18 cellular contexts compared by ENCODE assay signal in the genomic region with DNA sequence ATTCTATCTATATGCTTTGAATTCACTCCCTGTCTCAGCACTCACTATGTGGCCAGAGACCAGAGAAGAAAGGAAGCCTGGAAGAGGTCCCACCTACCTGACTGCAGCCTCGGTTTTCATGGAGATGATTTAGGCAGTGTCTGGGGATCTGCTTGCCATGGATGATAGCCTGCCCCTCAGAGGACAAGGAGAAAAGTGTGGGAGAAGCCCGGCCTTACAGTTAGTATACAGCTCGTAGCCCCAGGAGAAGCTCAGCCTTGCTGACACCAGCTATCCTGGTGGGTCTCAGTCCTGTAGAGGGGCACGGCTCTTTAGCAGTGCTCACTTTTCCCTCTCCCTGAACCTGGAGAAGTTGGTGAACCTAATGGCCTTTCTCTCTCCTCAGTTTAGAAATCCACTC. TPM values are rescaled to one million over a fixed set of nuclear protein-coding genes. Genes with fewer than 3 reads are reported as not detected.
DNase-seq lines count a peak whose midpoint lies in the region; ATAC-seq and TF ChIP-seq lines count a peak whose summit lies in the region.
"Had no signal": no experiment of that assay in that cellular context is flagged by ENCODE, and none has a peak within 500 bp of the region (broad histone marks: within the 10 kb centered on the region; RNA-seq: fewer than 3 reads in every experiment).

No MANE protein-coding gene starts in this region.

- H3K4me1 ChIP-seq in Panc1 (ENCODE audit: control insufficient read depth, insufficient read depth, low read length) (no peaks in the 10 kb centered on the region), endodermal cell (ENCODE audit: control insufficient read depth, insufficient read depth, low read length) (no peaks in the 10 kb centered on the region), mucosa of descending colon (ENCODE audit: low read depth) (no peaks in the 10 kb centered on the region)
- H3K4me1 ChIP-seq: BLaER1, HAP-1 had no signal

- no peak overlapping the region for H3K27ac ChIP-seq in Panc1 (ENCODE audit: low read length)
- H3K27ac ChIP-seq in endodermal cell (ENCODE audit: low read depth, low read length), result no peak overlapping the region
- H3K27ac ChIP-seq: BLaER1 had no signal

- no peaks in the 10 kb centered on the region for H3K9me3 ChIP-seq in Panc1 (ENCODE audit: control insufficient read depth, insufficient read depth, low read depth, low read length)
- H3K9me3 ChIP-seq in endodermal cell (ENCODE audit: control insufficient read depth, low read length), result no peaks in the 10 kb centered on the region
- H3K9me3 ChIP-seq in mucosa of descending colon, result no peaks in the 10 kb centered on the region
- H3K9me3 ChIP-seq: BLaER1, HAP-1 had no signal

- peaks cover 27% of the 10 kb centered on the region for H3K27me3 Mint-ChIP-seq in activated CD4-positive, alpha-beta T cell treated with anti-CD3 and anti-CD28 coated beads, Interleukin-2, amount 10 ng/mL, durations not matched to agents 24 days and 14 days
- no peaks in the 10 kb centered on the region for H3K27me3 Mint-ChIP-seq in endodermal cell (ENCODE audit: insufficient read depth)

- WGBS in endodermal cell (ENCODE audit: insufficient coverage in 1 of 2, insufficient read length in 1 of 2), 2 experiments, result 82 to 89% methylated on average over 3 to 4 of the region's 4 CpGs

- in situ Hi-C loops in Panc1 (cut with HindIII; ENCODE audit: low pct_unique_long_range_greater_than_20kb, low sequenced_read_pairs), result no loop called here

- POLR2A ChIA-PET in Panc1 (lab: Charles Lee), result no interaction called here

- H3K27me3 ChIP-seq in Panc1 (ENCODE audit: control insufficient read depth, insufficient read depth, low read length) (no peaks in the 10 kb centered on the region), endodermal cell (ENCODE audit: control insufficient read depth, insufficient read depth, low read length, poor library complexity, severe bottlenecking) (no peaks in the 10 kb centered on the region)
- H3K27me3 ChIP-seq: BLaER1 had no signal

- no peaks in the 10 kb centered on the region for H3K36me3 ChIP-seq in Panc1 (ENCODE audit: control insufficient read depth, insufficient read depth, low read length)
- no peaks in the 10 kb centered on the region for H3K36me3 ChIP-seq in endodermal cell (ENCODE audit: control insufficient read depth, insufficient read depth, low read length)
- H3K36me3 ChIP-seq in mucosa of descending colon (ENCODE audit: low read depth), result no peaks in the 10 kb centered on the region
- H3K36me3 ChIP-seq: BLaER1, HAP-1 had no signal

- ATAC-seq in Panc1 (0 out of 2 replicates have a peak, but pooled peaks have one; percentile 53), mucosa of descending colon (no peak)

- DNase-seq in activated CD4-positive, alpha-beta T cell treated with anti-CD3 and anti-CD28 coated beads, Interleukin-2, amount 10 ng/mL, durations not matched to agents 24 days and 14 days, result peak; percentile 23
- no peak for DNase-seq in activated CD4-positive, alpha-beta T cell treated with anti-CD3 and anti-CD28 coated beads for 4 hours
- no peak for DNase-seq in Panc1 (ENCODE audit: low read depth, low spot score)
- no peak for DNase-seq in endodermal cell
- DNase-seq in mucosa of descending colon, result no peak
- no peak for DNase-seq in NCI-H774 (lab: John Stamatoyannopoulos, UW)
- DNase-seq in COR-L47 (lab: John Stamatoyannopoulos, UW), result no peak
- DNase-seq: 8988T; Calu3; CD4-positive, alpha-beta memory T cell; DMS79 treated with DMSO at 0.1 percent for 48 hours; GF-D8; GOT3 had no signal

- H3K4me3 Mint-ChIP-seq in activated CD4-positive, alpha-beta T cell treated with anti-CD3 and anti-CD28 coated beads, Interleukin-2, amount 10 ng/mL, durations not matched to agents 24 days and 14 days, result no peak overlapping the region
- H3K4me3 Mint-ChIP-seq in endodermal cell, result no peak overlapping the region
- H3K4me3 Mint-ChIP-seq: CD4-positive, alpha-beta memory T cell had no signal

- intact Hi-C loops in activated CD4-positive, alpha-beta T cell treated with anti-CD3 and anti-CD28 coated beads, Interleukin-2, amount 10 ng/mL, durations not matched to agents 24 days and 14 days (cut with micrococcal nuclease), result no loop called here
- intact Hi-C loops in Panc1 (cut with micrococcal nuclease; ENCODE audit: unreplicated experiment), result no loop called here
- intact Hi-C loops in mucosa of descending colon (cut with DNase I, micrococcal nuclease), result no loop called here

- TF ChIP-seq CTCF in Panc1 (IDR thresholded peaks at IDR 0.05) (no peak), endodermal cell (conservative IDR thresholded peaks at IDR 0.05) (peak; percentile 35), mucosa of descending colon (IDR thresholded peaks at IDR 0.05) (no peak)

- no peaks in the 10 kb centered on the region for H3K36me3 Mint-ChIP-seq in activated CD4-positive, alpha-beta T cell treated with anti-CD3 and anti-CD28 coated beads, Interleukin-2, amount 10 ng/mL, durations not matched to agents 24 days and 14 days (ENCODE audit: low read depth)
- H3K36me3 Mint-ChIP-seq in endodermal cell (ENCODE audit: low read depth), result no peaks in the 10 kb centered on the region
- H3K36me3 Mint-ChIP-seq: CD14-positive monocyte; CD4-positive, alpha-beta memory T cell had no signal

- no peaks in the 10 kb centered on the region for H3K4me1 Mint-ChIP-seq in activated CD4-positive, alpha-beta T cell treated with anti-CD3 and anti-CD28 coated beads, Interleukin-2, amount 10 ng/mL, durations not matched to agents 24 days and 14 days
- peaks cover 3% of the 10 kb centered on the region for H3K4me1 Mint-ChIP-seq in endodermal cell
- H3K4me1 Mint-ChIP-seq: CD14-positive monocyte; CD4-positive, alpha-beta memory T cell had no signal

- H3K9me3 Mint-ChIP-seq in activated CD4-positive, alpha-beta T cell treated with anti-CD3 and anti-CD28 coated beads, Interleukin-2, amount 10 ng/mL, durations not matched to agents 24 days and 14 days, result no peaks in the 10 kb centered on the region
- no peaks in the 10 kb centered on the region for H3K9me3 Mint-ChIP-seq in endodermal cell
- H3K9me3 Mint-ChIP-seq: CD4-positive, alpha-beta memory T cell had no signal

- no peak overlapping the region for H3K9ac ChIP-seq in endodermal cell (ENCODE audit: extremely low read depth, low read length, poor library complexity, severe bottlenecking)
- H3K9ac ChIP-seq: BLaER1 had no signal

- CTCF ChIA-PET in Panc1 (lab: Charles Lee), result no interaction called here

- H3K4me3 ChIP-seq in Panc1 (ENCODE audit: low read depth in 2 of 2, low read length in 2 of 2) (no peak overlapping the region), endodermal cell (ENCODE audit: low read length) (no peak overlapping the region), mucosa of descending colon (no peak overlapping the region)
- H3K4me3 ChIP-seq: BLaER1, HAP-1 had no signal

- H3K27ac Mint-ChIP-seq in activated CD4-positive, alpha-beta T cell treated with anti-CD3 and anti-CD28 coated beads, Interleukin-2, amount 10 ng/mL, durations not matched to agents 24 days and 14 days, result no peak overlapping the region
- H3K27ac Mint-ChIP-seq in endodermal cell, result no peak overlapping the region
- H3K27ac Mint-ChIP-seq: CD14-positive monocyte; CD4-positive, alpha-beta memory T cell had no signal

- no TSS peak for BruUV-seq in Panc1 (replicated peaks; lab: Mats Ljungman, UMichigan)

RNA-seq across cellular contexts. Expression of a gene that starts 25.9 kb away (rescaled TPM):
- 3.0 and 3.4 TPM in 2 replicates for total RNA-seq in activated CD4-positive, alpha-beta T cell treated with anti-CD3 and anti-CD28 coated beads, Interleukin-2, amount 10 ng/mL, durations not matched to agents 24 days and 14 days
- 2.5 TPM for total RNA-seq in Panc1 (2021; ENCODE audit: unreplicated experiment)
- polyA plus RNA-seq in Panc1 (2012; ENCODE audit: insufficient read length), result 0.65 TPM
- total RNA-seq in endodermal cell, result not detected
- polyA plus RNA-seq in endodermal cell (2013, experiment 1 of 2), result not detected
- not detected for polyA plus RNA-seq in endodermal cell (2013, experiment 2 of 2)
- total RNA-seq in mucosa of descending colon, result 1 to 10 TPM; 6.4 to 8.5 (median 7.9) TPM
- total RNA-seq: A673 had no signal

RNA-seq across cellular contexts. Expression of a gene that starts 50.7 kb away (rescaled TPM):
- not detected in 2 replicates for total RNA-seq in activated CD4-positive, alpha-beta T cell treated with anti-CD3 and anti-CD28 coated beads, Interleukin-2, amount 10 ng/mL, durations not matched to agents 24 days and 14 days
- total RNA-seq in Panc1 (2021; ENCODE audit: unreplicated experiment), result not detected
- polyA plus RNA-seq in Panc1 (2012; ENCODE audit: insufficient read length), result not detected
- total RNA-seq in endodermal cell, result under 1 TPM; 0.09 to 0.57 TPM
- 13.5 TPM for polyA plus RNA-seq in endodermal cell (2013, experiment 1 of 2)
- 8.5 TPM for polyA plus RNA-seq in endodermal cell (2013, experiment 2 of 2)
- 10 to 100 TPM in 1 of 3 donors, 1 to 10 TPM in 2; 4.5 to 70.1 (median 9.7) TPM for total RNA-seq in mucosa of descending colon
- total RNA-seq: A673; CD4-positive, alpha-beta memory T cell; HT-29 had no signal
- polyA plus RNA-seq: CD14-positive monocyte; CD4-positive, alpha-beta memory T cell had no signal
